Comparison of ENCODE assay signal across 9 cellular contexts in the genomic region with DNA sequence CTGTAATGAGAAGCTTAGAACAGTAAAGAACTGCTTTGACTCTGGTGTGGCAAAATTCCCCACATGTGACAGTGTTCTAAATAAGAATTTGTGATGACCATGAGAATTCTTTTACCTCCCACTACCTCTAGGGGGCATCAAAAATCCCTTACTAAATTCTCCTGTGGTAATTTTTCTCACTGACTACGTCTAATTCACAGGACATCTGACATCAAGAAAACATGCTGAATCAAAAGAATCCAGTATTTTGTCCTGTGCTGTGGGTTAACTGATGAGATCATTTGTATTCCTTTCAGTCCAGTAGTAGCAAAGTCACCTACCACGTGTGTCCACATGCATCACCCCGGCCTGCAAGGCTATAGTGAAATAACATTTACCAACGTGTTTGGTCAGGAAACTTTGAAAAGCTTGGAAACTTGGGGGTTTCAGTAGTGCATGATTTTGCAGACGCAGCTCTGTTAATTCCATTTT.
A peak's percentile ranks its signal among the peaks of the same experiment; 100 is the strongest.
DNase-seq lines count a peak whose midpoint lies in the region; ATAC-seq and TF ChIP-seq lines count a peak whose summit lies in the region.
"Had no signal": no experiment of that assay in that cellular context is flagged by ENCODE, and none has a peak within 500 bp of the region (broad histone marks: within the 10 kb centered on the region; RNA-seq: fewer than 3 reads in every experiment).

No MANE protein-coding gene starts in this region.

- no peaks in the 10 kb centered on the region for H3K27me3 Mint-ChIP-seq in activated T-helper 17 cell treated with anti-CD3 and anti-CD28 coated beads, Interleukin-2, amount 50 U/mL, for 72 hours

- DNase-seq in AG04450 (ENCODE audit: low read depth, low spot score) (no peak), GM12864 (ENCODE audit: low read depth) (no peak), LHCN-M2 (ENCODE audit: low read depth) (peak; percentile 58), hepatocyte (ENCODE audit: low spot score) (peak; percentile 66), superior temporal gyrus (ENCODE audit: extremely low spot score) (peak; percentile 85)

- no peak overlapping the region for H3K27ac ChIP-seq in AG04450 (ENCODE audit: low read depth, low read length)
- no peak overlapping the region for H3K27ac ChIP-seq in hepatocyte
- H3K27ac ChIP-seq: epithelial cell of prostate had no signal

- no peaks in the 10 kb centered on the region for H3K9me3 ChIP-seq in AG04450 (ENCODE audit: control insufficient read depth, insufficient read depth, low read length)
- H3K9me3 ChIP-seq in hepatocyte (ENCODE audit: low read depth): no peaks in the 10 kb centered on the region

- H3K36me3 Mint-ChIP-seq in activated T-helper 17 cell treated with anti-CD3 and anti-CD28 coated beads, Interleukin-2, amount 50 U/mL, for 72 hours (ENCODE audit: low read depth): peaks cover 27% of the 10 kb centered on the region

- no peaks in the 10 kb centered on the region for H3K9me2 ChIP-seq in hepatocyte (replicated peaks; ENCODE audit: insufficient read depth)

- no peaks in the 10 kb centered on the region for H3K27me3 ChIP-seq in AG04450 (ENCODE audit: control insufficient read depth, insufficient read depth, low read length)
- no peaks in the 10 kb centered on the region for H3K27me3 ChIP-seq in hepatocyte

- H3K4me3 Mint-ChIP-seq in activated T-helper 17 cell treated with anti-CD3 and anti-CD28 coated beads, Interleukin-2, amount 50 U/mL, for 72 hours: no peak overlapping the region

- no peaks in the 10 kb centered on the region for H3K4me1 ChIP-seq in hepatocyte (ENCODE audit: insufficient read depth)

- 56% methylated on average over 5 of the region's 5 CpGs for WGBS in hepatocyte (ENCODE audit: low lambda C conversion rate, missing lambda C conversion rate)

- H3K36me3 ChIP-seq in hepatocyte (replicated peaks; ENCODE audit: insufficient read depth, low read depth): no peaks in the 10 kb centered on the region

- H3K9me3 Mint-ChIP-seq in activated T-helper 17 cell treated with anti-CD3 and anti-CD28 coated beads, Interleukin-2, amount 50 U/mL, for 72 hours: no peaks in the 10 kb centered on the region

- no peaks in the 10 kb centered on the region for H3K79me2 ChIP-seq in hepatocyte

- no peak overlapping the region for H3K4me2 ChIP-seq in hepatocyte

- CTCF ChIA-PET in AG04450 (lab: Charles Lee): interaction anchor here (0.6 to 3.6 kb wide), 41 partner anchors 11 to 879 kb away, joined by 3 to 68 read pairs (median 4); partner anchors contain the start of gene NSMCE4A

- POLR2A ChIA-PET in AG04450 (lab: Yijun Ruan, JAX): no interaction called here

- TF ChIP-seq CTCF in AG04450 (IDR thresholded peaks at IDR 0.05; ENCODE audit: low read depth, low read length) (peak; percentile 81), GM12864 (IDR thresholded peaks at IDR 0.05; ENCODE audit: low read depth, low read length, missing control alignments) (peak; percentile 68), hepatocyte (IDR thresholded peaks at IDR 0.05; ENCODE audit: poor library complexity) (peak; percentile 60)

- no peak overlapping the region for H3K27ac Mint-ChIP-seq in activated T-helper 17 cell treated with anti-CD3 and anti-CD28 coated beads, Interleukin-2, amount 50 U/mL, for 72 hours

- no peaks in the 10 kb centered on the region for H4K20me1 ChIP-seq in hepatocyte (ENCODE audit: insufficient read depth, poor library complexity, severe bottlenecking)

- H3K4me1 Mint-ChIP-seq in activated T-helper 17 cell treated with anti-CD3 and anti-CD28 coated beads, Interleukin-2, amount 50 U/mL, for 72 hours: no peaks in the 10 kb centered on the region

- no peak overlapping the region for H2AFZ ChIP-seq in hepatocyte

- peak; percentile 29 for ATAC-seq in activated T-helper 17 cell treated with anti-CD3 and anti-CD28 coated beads, Interleukin-2, amount 50 U/mL, for 72 hours (replicated peaks)
- ATAC-seq in HG03280 (IDR thresholded peaks at IDR 0.05; ENCODE audit: unreplicated experiment): no peak
- ATAC-seq in HG02840 (IDR thresholded peaks at IDR 0.05; ENCODE audit: low FRiP score, unreplicated experiment): no peak

- no peak overlapping the region for H3K4me3 ChIP-seq in AG04450 (ENCODE audit: low read depth, low read length)
- no peak overlapping the region for H3K4me3 ChIP-seq in GM12864 (ENCODE audit: low read depth, low read length)
- H3K4me3 ChIP-seq in hepatocyte: no peak overlapping the region

Comparison
In these comparisons a context has a peak if more than half of its experiments do, and no peak if none do; other contexts are left out.
1. DNase-seq: peak in LHCN-M2 (single experiment), hepatocyte (single experiment) and superior temporal gyrus (single experiment); none in AG04450 (single experiment) and GM12864 (single experiment).
2. Peak in every context shown above with its lines, with median percentiles within 50 percentile points of each other: CTCF ChIP-seq.